ENCODE assay signal across 11 cellular contexts in genomic region chr1:47415728-47416318, GRCh38. TPM values are rescaled to one million over a fixed set of nuclear protein-coding genes. Genes with fewer than 3 reads are reported as not detected.
DNase-seq lines count a peak whose midpoint lies in the region; ATAC-seq and TF ChIP-seq lines count a peak whose summit lies in the region.
"Had no signal": no experiment of that assay in that cellular context is flagged by ENCODE, and none has a peak within 500 bp of the region (broad histone marks: within the 10 kb centered on the region; RNA-seq: fewer than 3 reads in every experiment).

Gene FOXE3 (plus strand): TSS chr1:47416285. CDS start chr1:47416316, 31 bp downstream.

- H3K27ac Mint-ChIP-seq in naive thymus-derived CD8-positive, alpha-beta T cell = peak within 1 kb of the TSS in 1 of 10 donors; percentile 44
- H3K27ac Mint-ChIP-seq: HFFc6 had no signal

- no peak for ATAC-seq in naive thymus-derived CD8-positive, alpha-beta T cell
- ATAC-seq in left lung (no peak), GM18870 (IDR thresholded peaks at IDR 0.05; ENCODE audit: unreplicated experiment) (no peak), HG03469 (IDR thresholded peaks at IDR 0.05; ENCODE audit: unreplicated experiment) (no peak)

- DNase-seq in AG09309 (ENCODE audit: low read depth) (no peak), left lung (no peak), NCI-H1694 treated with DMSO at 0.1 percent for 48 hours (lab: John Stamatoyannopoulos, UW) (no peak)
- no peak for DNase-seq in naive thymus-derived CD8-positive, alpha-beta T cell
- DNase-seq: HFFc6 had no signal

- CTCF ChIA-PET in HEK293 (lab: Yijun Ruan, JAX) = interaction anchor here (0.8 to 1.6 kb wide), 3 partner anchors 8 to 26 kb away, joined by 3 to 13 read pairs (median 4); no protein-coding TSS in a partner anchor

- H3K4me1 Mint-ChIP-seq in naive thymus-derived CD8-positive, alpha-beta T cell = peaks cover 0 to 9% (median 4%) of the 10 kb centered on the region in 4 donors

- TF ChIP-seq CTCF in AG09309 (IDR thresholded peaks at IDR 0.05; ENCODE audit: control insufficient read depth, insufficient read depth, low read depth, low read length, missing control alignments) = no peak
- TF ChIP-seq CTCF in HEK293 (tag by site-specific recombination; IDR thresholded peaks at IDR 0.05) = no peak
- TF ChIP-seq CTCF in left lung (IDR thresholded peaks at IDR 0.05) = no peak

- intact Hi-C loops in left lung (cut with DNase I) = no loop called here

- H3K9me3 ChIP-seq in HEK293 (ENCODE audit: control insufficient read depth, insufficient read depth, low read depth, low read length) (no peaks in the 10 kb centered on the region), ectodermal cell (ENCODE audit: control insufficient read depth, low read length) (no peaks in the 10 kb centered on the region), left lung (no peaks in the 10 kb centered on the region)
- H3K9me3 ChIP-seq: mucosa of descending colon had no signal

- no peaks in the 10 kb centered on the region for H3K36me3 ChIP-seq in HEK293 (ENCODE audit: control insufficient read depth in 2 of 2, insufficient read depth in 1 of 2, low read length in 2 of 2)
- H3K36me3 ChIP-seq in ectodermal cell (ENCODE audit: control insufficient read depth, insufficient read depth, low read length) = no peaks in the 10 kb centered on the region
- no peaks in the 10 kb centered on the region for H3K36me3 ChIP-seq in left lung

- H3K4me3 ChIP-seq in AG09309 (ENCODE audit: control insufficient read depth, low read depth, low read length) (peak within 1 kb of the TSS; percentile 32), HEK293 (ENCODE audit: low read depth, low read length) (peak within 1 kb of the TSS; percentile 10; the same call in 1 of the 2 replicates), ectodermal cell (ENCODE audit: insufficient read depth, low read depth, low read length) (peak within 1 kb of the TSS; percentile 24), left lung (no peak within 1 kb of the TSS)
- H3K4me3 ChIP-seq: mucosa of descending colon had no signal

- peak within 1 kb of the TSS in 8 of 10 donors; percentile 30 to 87 (median 57) for H3K4me3 Mint-ChIP-seq in naive thymus-derived CD8-positive, alpha-beta T cell
- H3K4me3 Mint-ChIP-seq: HFFc6 had no signal

- no peak within 1 kb of the TSS for H3K27ac ChIP-seq in HEK293 (ENCODE audit: extremely low read depth, low read depth, low read length)
- H3K27ac ChIP-seq in ectodermal cell (ENCODE audit: insufficient read depth, low read depth, low read length, poor library complexity, severe bottlenecking) = no peak within 1 kb of the TSS
- no peak within 1 kb of the TSS for H3K27ac ChIP-seq in left lung

- no peaks in the 10 kb centered on the region for H3K4me1 ChIP-seq in HEK293 (ENCODE audit: control insufficient read depth, insufficient read depth, low read length)
- peaks cover 5% of the 10 kb centered on the region for H3K4me1 ChIP-seq in ectodermal cell (ENCODE audit: control insufficient read depth, insufficient read depth, low read length)
- H3K4me1 ChIP-seq in left lung = no peaks in the 10 kb centered on the region

- H3K27me3 ChIP-seq in ectodermal cell (ENCODE audit: control insufficient read depth, insufficient read depth, low read length, poor library complexity, severe bottlenecking) = peaks cover 74% of the 10 kb centered on the region
- peaks cover 26 to 70% of the 10 kb centered on the region in 2 donors for H3K27me3 ChIP-seq in left lung

- H3K9me3 Mint-ChIP-seq in naive thymus-derived CD8-positive, alpha-beta T cell = no peaks in the 10 kb centered on the region
- H3K9me3 Mint-ChIP-seq: HFFc6 had no signal

- peaks cover 33 to 78% (median 52%) of the 10 kb centered on the region in 5 donors for H3K27me3 Mint-ChIP-seq in naive thymus-derived CD8-positive, alpha-beta T cell

- POLR2A ChIA-PET in HEK293 (lab: Yijun Ruan, JAX) = no interaction called here
- POLR2A ChIA-PET in naive thymus-derived CD8-positive, alpha-beta T cell (lab: Charles Lee) = no interaction called here

- peaks cover 0 to 3% (median 3%) of the 10 kb centered on the region in 3 donors for H3K36me3 Mint-ChIP-seq in naive thymus-derived CD8-positive, alpha-beta T cell

- 17 to 18% methylated on average over 21 of the region's 21 CpGs for WGBS in ectodermal cell, 2 experiments

TF ChIP-seq in HEK293, 187 proteins besides CTCF, POLR2A, EP300 and RAD21:
- no peak for TF ChIP-seq ZNF549 (tag by site-specific recombination; IDR thresholded peaks at IDR 0.05)
- TF ChIP-seq ZNF596 (tag by site-specific recombination; IDR thresholded peaks at IDR 0.05) = no peak
- no peak for TF ChIP-seq ZNF19 (tag by site-specific recombination; IDR thresholded peaks at IDR 0.05; ENCODE audit: low read depth)
- no peak for TF ChIP-seq MYNN (tag by site-specific recombination; IDR thresholded peaks at IDR 0.05; ENCODE audit: borderline replicate concordance)
- TF ChIP-seq PRDM6 (tag by site-specific recombination; IDR thresholded peaks at IDR 0.05) = no peak

RNA-seq across cellular contexts. Expression of gene FOXE3, which starts in this region (rescaled TPM):
- polyA plus RNA-seq in ectodermal cell (2013, experiment 1 of 4) = 0.26 TPM
- polyA plus RNA-seq in ectodermal cell (2013, experiment 2 of 4) = 0.64 TPM
- polyA plus RNA-seq in ectodermal cell (2013, experiment 3 of 4) = 0.37 TPM
- 0.57 TPM for polyA plus RNA-seq in ectodermal cell (2013, experiment 4 of 4)
- not detected for total RNA-seq in naive thymus-derived CD8-positive, alpha-beta T cell
- polyA plus RNA-seq in naive thymus-derived CD8-positive, alpha-beta T cell = not detected
- total RNA-seq in left lung = not detected
- total RNA-seq: Daoy, HFFc6 had no signal

Comparison
In these comparisons a context has a peak if more than half of its experiments do, and no peak if none do; other contexts are left out.
1. H3K4me3 ChIP-seq: peak in AG09309 (single experiment), HEK293 (single experiment) and ectodermal cell (single experiment); none in left lung (0 of 2).